Comparison of ENCODE assay signal across 16 cellular contexts in genomic region chr3:117547956-117548550, GRCh38.
DNase-seq lines count a peak whose midpoint lies in the region; ATAC-seq and TF ChIP-seq lines count a peak whose summit lies in the region.
"Had no signal": no experiment of that assay in that cellular context is flagged by ENCODE, and none has a peak within 500 bp of the region (broad histone marks: within the 10 kb centered on the region; RNA-seq: fewer than 3 reads in every experiment).

No MANE protein-coding gene starts in this region.

- POLR2A ChIA-PET in AG04450 (lab: Yijun Ruan, JAX), result interaction anchor here (0.6 to 0.8 kb wide), 2 partner anchors 161 to 1806 kb away, joined by 3 read pairs; no protein-coding TSS in a partner anchor

- peak; percentile 23 for DNase-seq in AG04450 (ENCODE audit: low read depth, low spot score)
- peak; percentile 44 for DNase-seq in HPDE6-E6E7 (ENCODE audit: extremely low spot score)
- peak; percentile 71 for DNase-seq in amniotic epithelial cell (ENCODE audit: low read depth)
- DNase-seq in islet precursor cell, result peak; percentile 52
- DNase-seq in body of pancreas, result no peak
- no peak for DNase-seq in NCI-H187 treated with DMSO at 0.1 percent for 48 hours (lab: John Stamatoyannopoulos, UW)
- no peak for DNase-seq in NCI-H1105 (lab: John Stamatoyannopoulos, UW)
- DNase-seq: activated CD4-positive, alpha-beta T cell treated with anti-CD3 and anti-CD28 coated beads, Interleukin-2, amount 10 ng/mL, durations not matched to agents 24 days and 14 days; activated effector memory CD4-positive, alpha-beta T cell treated with Interleukin-2 at 50 U/mL for 16 hours; cerebellar nuclear complex; NCI-H1048; NCI-H774; ovary; SW 1271 had no signal

- H3K27me3 ChIP-seq in AG04450 (ENCODE audit: control insufficient read depth, insufficient read depth, low read length) (no peaks in the 10 kb centered on the region), body of pancreas (no peaks in the 10 kb centered on the region)
- H3K27me3 ChIP-seq: ovary had no signal

- H3K9me3 ChIP-seq in AG04450 (ENCODE audit: control insufficient read depth, insufficient read depth, low read length) (no peaks in the 10 kb centered on the region), body of pancreas (no peaks in the 10 kb centered on the region)
- H3K9me3 ChIP-seq: ovary had no signal

- ATAC-seq in body of pancreas (no peak), GM21528 (IDR thresholded peaks at IDR 0.05; ENCODE audit: low FRiP score, unreplicated experiment) (no peak)

- H3K4me1 ChIP-seq in body of pancreas, result no peaks in the 10 kb centered on the region

- H3K4me3 ChIP-seq in AG04450 (ENCODE audit: low read depth, low read length) (no peak overlapping the region), body of pancreas (no peak overlapping the region)
- H3K4me3 ChIP-seq: ovary had no signal

- H3K36me3 ChIP-seq in body of pancreas (replicated peaks in 1 of 2; ENCODE audit: insufficient read depth in 1 of 2, low read depth in 2 of 2), result no peaks in the 10 kb centered on the region
- H3K36me3 ChIP-seq: ovary had no signal

- 69 to 72% methylated on average over 2 of the region's 2 CpGs for WGBS in body of pancreas, 2 donors

- CTCF ChIA-PET in AG04450 (lab: Charles Lee), result no interaction called here

- TF ChIP-seq CTCF in AG04450 (IDR thresholded peaks at IDR 0.05; ENCODE audit: low read depth, low read length) (no peak), body of pancreas (IDR thresholded peaks at IDR 0.05) (no peak)

- TF ChIP-seq POLR2A in body of pancreas (IDR thresholded peaks at IDR 0.05), result no peak

- H3K27ac ChIP-seq in AG04450 (ENCODE audit: low read depth, low read length) (peak overlapping the region; percentile 74), body of pancreas (no peak overlapping the region)
- H3K27ac ChIP-seq: HL-60, ovary had no signal

- intact Hi-C loops in body of pancreas (cut with DNase I), result no loop called here

Comparison
In these comparisons a context has a peak if more than half of its experiments do, and no peak if none do; other contexts are left out.
1. DNase-seq: peak in AG04450 (single experiment), HPDE6-E6E7 (single experiment), amniotic epithelial cell (single experiment) and islet precursor cell (single experiment); none in body of pancreas (0 of 4), NCI-H187 treated with DMSO at 0.1 percent for 48 hours (single experiment) and NCI-H1105 (single experiment).